ENCODE assay signal across 1 cellular context in genomic region chr1:231861541-231862481, GRCh38.
TF ChIP-seq lines count a peak whose summit lies in the region.

No MANE protein-coding gene starts in this region.

TF ChIP-seq in K562, 482 proteins besides CTCF, POLR2A, EP300 and RAD21 (continued from another document):
- TF ChIP-seq DEAF1 (CRISPR knock-in tag; IDR thresholded peaks at IDR 0.05) (no peak), ZNF644 (tag; IDR thresholded peaks at IDR 0.05; ENCODE audit: low read depth) (no peak), CEBPG (CRISPR knock-in tag; IDR thresholded peaks at IDR 0.05) (no peak), CEBPG (tag; conservative IDR thresholded peaks at IDR 0.05 in 1 of 2, IDR thresholded peaks at IDR 0.05 in 1 of 2) (peak in 1 of 2 experiments; percentile 40; a peak in 1 of 4 replicates), NCOA6 (IDR thresholded peaks at IDR 0.05) (no peak)
